In genomic region chrX:100410901-100411801, GRCh38 we compare ENCODE assay signal across 9 cellular contexts. TPM values are rescaled to one million over a fixed set of nuclear protein-coding genes. Genes with fewer than 3 reads are reported as not detected.
DNase-seq lines count a peak whose midpoint lies in the region; ATAC-seq and TF ChIP-seq lines count a peak whose summit lies in the region.
"Had no signal": no experiment of that assay in that cellular context is flagged by ENCODE, and none has a peak within 500 bp of the region (broad histone marks: within the 10 kb centered on the region; RNA-seq: fewer than 3 reads in every experiment).

No MANE protein-coding gene starts in this region.

- peak; percentile 33 for DNase-seq in SK-N-SH
- no peak for DNase-seq in activated naive CD8-positive, alpha-beta T cell treated with anti-CD3 and anti-CD28 coated beads for 36 hours
- peak; percentile 2 for DNase-seq in smooth muscle cell (lab: John Stamatoyannopoulos, UW; ENCODE audit: unreplicated experiment)
- DNase-seq in NOMO-1 treated with dmso at 0.1 percent for 144 hours (lab: John Stamatoyannopoulos, UW; ENCODE audit: unreplicated experiment), result no peak
- no peak for DNase-seq in spleen

- H3K4me1 ChIP-seq in SK-N-SH (ENCODE audit: control insufficient read depth in 1 of 2, insufficient read depth in 2 of 2, low read depth in 1 of 2, low read length in 1 of 2), result no peaks in the 10 kb centered on the region; a peak in 1 of 4 replicates
- no peaks in the 10 kb centered on the region; the same call in 1 of the 2 replicates for H3K4me1 ChIP-seq in iPS-20b (ENCODE audit: insufficient read depth, low read length)
- H3K4me1 ChIP-seq in smooth muscle cell (ENCODE audit: low read depth), result no peaks in the 10 kb centered on the region
- H3K4me1 ChIP-seq in spleen, result peaks cover 0 to 41% (median 20%) of the 10 kb centered on the region in 6 donors

- no peaks in the 10 kb centered on the region for H3K9me2 ChIP-seq in SK-N-SH

- TF ChIP-seq POLR2A in spleen (IDR thresholded peaks at IDR 0.05), result no peak

- POLR2A ChIA-PET in SK-N-SH (lab: Yijun Ruan, JAX), result no interaction called here

- no peak overlapping the region for H3K27ac Mint-ChIP-seq in activated naive CD8-positive, alpha-beta T cell treated with anti-CD3 and anti-CD28 coated beads for 36 hours

- no peaks in the 10 kb centered on the region for H3K9me3 Mint-ChIP-seq in activated naive CD8-positive, alpha-beta T cell treated with anti-CD3 and anti-CD28 coated beads for 36 hours

- no peak overlapping the region for H3K9ac ChIP-seq in SK-N-SH
- no peak overlapping the region for H3K9ac ChIP-seq in iPS-20b (ENCODE audit: low read depth, low read length)
- no peak overlapping the region for H3K9ac ChIP-seq in smooth muscle cell (ENCODE audit: low read depth)
- H3K9ac ChIP-seq: KMS-11 had no signal

- TF ChIP-seq CTCF in SK-N-SH (IDR thresholded peaks at IDR 0.05) (no peak), smooth muscle cell (IDR thresholded peaks at IDR 0.05; ENCODE audit: borderline replicate concordance, insufficient read depth, poor library complexity, severe bottlenecking) (no peak), spleen (IDR thresholded peaks at IDR 0.05 in 8 of 11, conservative IDR thresholded peaks at IDR 0.05 in 3 of 11) (no peak)

- H3K27me3 ChIP-seq in SK-N-SH (ENCODE audit: insufficient read depth) (peaks cover 70% of the 10 kb centered on the region), iPS-20b (ENCODE audit: insufficient read depth, low read length) (peaks cover 69% of the 10 kb centered on the region), smooth muscle cell (ENCODE audit: low read depth) (no peaks in the 10 kb centered on the region), spleen (replicated peaks in 1 of 7) (peaks cover 0 to 87% (median 67%) of the 10 kb centered on the region in 7 donors)

- WGBS in SK-N-SH (ENCODE audit: low lambda C conversion rate), result 26% methylated on average over 28 of the region's 53 CpGs
- WGBS in smooth muscle cell (ENCODE audit: low lambda C conversion rate), result 50% methylated on average over 53 of the region's 53 CpGs
- 4 to 39% (median 9%) methylated on average over 20 to 53 of the region's 53 CpGs for WGBS in spleen, 5 donors

- CTCF ChIA-PET in SK-N-SH (lab: Yijun Ruan, JAX), result interaction anchor here (0.6 to 0.8 kb wide), 2 partner anchors 43 to 1187 kb away, joined by 3 read pairs; no protein-coding TSS in a partner anchor

- no peak for TF ChIP-seq EP300 in SK-N-SH (IDR thresholded peaks at IDR 0.05; ENCODE audit: borderline replicate concordance in 1 of 2, low read depth in 1 of 2, low read length in 1 of 2)

- H2AFZ ChIP-seq in SK-N-SH (ENCODE audit: low read depth) (no peak overlapping the region), smooth muscle cell (ENCODE audit: low read depth) (peak overlapping the region; percentile 79)

- no peak for ATAC-seq in SK-N-SH treated with all-trans-retinoic acid at 6 μM for 48 hours
- ATAC-seq in GM21786 (IDR thresholded peaks at IDR 0.05; ENCODE audit: unreplicated experiment), result no peak

- H3K36me3 Mint-ChIP-seq in activated naive CD8-positive, alpha-beta T cell treated with anti-CD3 and anti-CD28 coated beads for 36 hours, result no peaks in the 10 kb centered on the region

- no peaks in the 10 kb centered on the region for H3K36me3 ChIP-seq in SK-N-SH (replicated peaks in 1 of 2; ENCODE audit: control insufficient read depth in 1 of 2, insufficient read depth in 2 of 2, low read length in 1 of 2)
- no peaks in the 10 kb centered on the region for H3K36me3 ChIP-seq in iPS-20b (ENCODE audit: insufficient read depth, low read depth, low read length)
- H3K36me3 ChIP-seq in smooth muscle cell (ENCODE audit: low read depth), result no peaks in the 10 kb centered on the region
- H3K36me3 ChIP-seq in spleen, result no peaks in the 10 kb centered on the region

- H3K9me3 ChIP-seq in SK-N-SH, result no peaks in the 10 kb centered on the region
- no peaks in the 10 kb centered on the region for H3K9me3 ChIP-seq in iPS-20b (ENCODE audit: insufficient read depth, low read depth, low read length)
- no peaks in the 10 kb centered on the region for H3K9me3 ChIP-seq in smooth muscle cell (replicated peaks; ENCODE audit: low read depth)
- no peaks in the 10 kb centered on the region for H3K9me3 ChIP-seq in spleen

- H3K4me3 Mint-ChIP-seq in activated naive CD8-positive, alpha-beta T cell treated with anti-CD3 and anti-CD28 coated beads for 36 hours, result peak overlapping the region; percentile 10

- no peak for TF ChIP-seq RAD21 in SK-N-SH (IDR thresholded peaks at IDR 0.05; ENCODE audit: low read length)

- H3K27me3 Mint-ChIP-seq in activated naive CD8-positive, alpha-beta T cell treated with anti-CD3 and anti-CD28 coated beads for 36 hours, result peaks cover 79% of the 10 kb centered on the region

- H3K4me2 ChIP-seq in SK-N-SH (peak overlapping the region; percentile 33; the same call in 1 of the 2 replicates), smooth muscle cell (peak overlapping the region; percentile 85)
- H3K4me2 ChIP-seq: KMS-11 had no signal

- H4K20me1 ChIP-seq in SK-N-SH (ENCODE audit: insufficient read depth), result no peaks in the 10 kb centered on the region
- peaks cover 4% of the 10 kb centered on the region for H4K20me1 ChIP-seq in smooth muscle cell (ENCODE audit: low read depth)

- H3F3A ChIP-seq in SK-N-SH (replicated peaks; ENCODE audit: insufficient read depth) (no peaks in the 10 kb centered on the region), smooth muscle cell (ENCODE audit: low read depth) (no peaks in the 10 kb centered on the region)

- peaks cover 6% of the 10 kb centered on the region for H3K4me1 Mint-ChIP-seq in activated naive CD8-positive, alpha-beta T cell treated with anti-CD3 and anti-CD28 coated beads for 36 hours

- H3K79me2 ChIP-seq in SK-N-SH (ENCODE audit: insufficient read depth) (no peaks in the 10 kb centered on the region), smooth muscle cell (ENCODE audit: low read depth) (no peaks in the 10 kb centered on the region)

- intact Hi-C loops in spleen (cut with DNase I; ENCODE audit: low total_unique reads), result no loop called here

- H3K4me3 ChIP-seq in SK-N-SH (ENCODE audit: low read depth in 2 of 2, low read length in 1 of 2) (no peak overlapping the region), iPS-20b (ENCODE audit: low read length) (peak overlapping the region; percentile 53), smooth muscle cell (peak overlapping the region; percentile 56), spleen (peak overlapping the region in 3 of 8 donors; percentile 2 to 64 (median 43))

- H3K27ac ChIP-seq in SK-N-SH (ENCODE audit: low read depth in 2 of 2, low read length in 1 of 2), result no peak overlapping the region
- no peak overlapping the region for H3K27ac ChIP-seq in iPS-20b (ENCODE audit: low read length)
- no peak overlapping the region for H3K27ac ChIP-seq in smooth muscle cell (ENCODE audit: low read depth)
- H3K27ac ChIP-seq in spleen, result no peak overlapping the region
- H3K27ac ChIP-seq: KMS-11 had no signal

TF ChIP-seq in SK-N-SH, 30 proteins besides CTCF, POLR2A, EP300 and RAD21 (continues in another document):
- TF ChIP-seq SIN3A (IDR thresholded peaks at IDR 0.05; ENCODE audit: borderline replicate concordance, low read depth, low read length) (no peak), PBX3 (IDR thresholded peaks at IDR 0.05) (no peak)

TF ChIP-seq in SK-N-SH treated with all-trans-retinoic acid at 6 μM for 48 hours, 23 proteins besides CTCF, POLR2A, EP300 and RAD21:
- TF ChIP-seq CSRNP3 (CRISPR knock-in tag; IDR thresholded peaks at IDR 0.05), result no peak
- TF ChIP-seq ZNF70 (CRISPR knock-in tag; IDR thresholded peaks at IDR 0.05), result no peak
- no peak for TF ChIP-seq TOX (CRISPR knock-in tag; IDR thresholded peaks at IDR 0.05; ENCODE audit: borderline replicate concordance)
- no peak for TF ChIP-seq BACH2 (CRISPR knock-in tag; IDR thresholded peaks at IDR 0.05; ENCODE audit: borderline replicate concordance)
- no peak for TF ChIP-seq POU6F1 (CRISPR knock-in tag; IDR thresholded peaks at IDR 0.05; ENCODE audit: borderline replicate concordance, low read depth)
- no peak for TF ChIP-seq RARB (CRISPR knock-in tag; IDR thresholded peaks at IDR 0.05)

RNA-seq across cellular contexts. Expression of gene PCDH19, which starts 1.1 kb away (rescaled TPM):
- under 0.01 and 0.02 TPM in 2 replicates for polyA plus RNA-seq in SK-N-SH (2012; rRNA removed)
- 0.01 TPM in 1 of 2 replicates, not detected in the other for polyA plus RNA-seq in SK-N-SH (2012; cell fraction: cytosol; rRNA removed)
- polyA plus RNA-seq in SK-N-SH (2012; cell fraction: nucleus; rRNA removed), result 0.05 and 0.06 TPM in 2 replicates
- total RNA-seq in activated naive CD8-positive, alpha-beta T cell treated with anti-CD3 and anti-CD28 coated beads for 36 hours, result not detected
- 16.8 and 17.9 TPM in 2 replicates for total RNA-seq in smooth muscle cell
- polyA plus RNA-seq in smooth muscle cell, result 7.5 and 11.6 TPM in 2 replicates
- total RNA-seq in spleen, result under 1 TPM; 0.06 to 0.34 (median 0.09) TPM
- under 1 TPM; 0.02 to 0.06 (median 0.02) TPM for polyA plus RNA-seq in spleen

Comparison
In these comparisons a context has a peak if more than half of its experiments do, and no peak if none do; other contexts are left out.
1. DNase-seq: peak in SK-N-SH (single experiment) and smooth muscle cell (single experiment); none in activated naive CD8-positive, alpha-beta T cell treated with anti-CD3 and anti-CD28 coated beads for 36 hours (single experiment), NOMO-1 treated with dmso at 0.1 percent for 144 hours (single experiment) and spleen (single experiment).
2. H3K4me3 ChIP-seq: peak in iPS-20b (single experiment) and smooth muscle cell (single experiment); none in SK-N-SH (0 of 2).
3. RNA of gene PCDH19, which starts 1.1 kb away (total RNA-seq): 16.8 to 17.9 TPM in smooth muscle cell; 0.06 to 0.34 TPM in spleen and not detected in activated naive CD8-positive, alpha-beta T cell treated with anti-CD3 and anti-CD28 coated beads for 36 hours; every median in the first group is over 10 times any median in the second.